Comparison of ENCODE assay signal across 8 cellular contexts in genomic region chr1:161726631-161727342, GRCh38. TPM values are rescaled to one million over a fixed set of nuclear protein-coding genes. Genes with fewer than 3 reads are reported as not detected.
DNase-seq lines count a peak whose midpoint lies in the region; ATAC-seq lines count a peak whose summit lies in the region.

No MANE protein-coding gene starts in this region.

- H3K36me3 ChIP-seq in NT2/D1 (ENCODE audit: insufficient read depth, insufficient read length, low read length) (no peaks in the 10 kb centered on the region), mucosa of stomach (ENCODE audit: control insufficient read depth, insufficient read depth, low read length) (no peaks in the 10 kb centered on the region)

- H3K4me1 ChIP-seq in NT2/D1 (ENCODE audit: insufficient read depth, insufficient read length) = peaks cover 6% of the 10 kb centered on the region
- H3K4me1 ChIP-seq in mucosa of stomach (ENCODE audit: control insufficient read depth, insufficient read depth, low read length) = no peaks in the 10 kb centered on the region

- H3K27me3 ChIP-seq in NT2/D1 (ENCODE audit: insufficient read depth, insufficient read length) (peaks cover 61% of the 10 kb centered on the region), mucosa of stomach (ENCODE audit: control insufficient read depth, insufficient read depth, low read length) (peaks cover 50% of the 10 kb centered on the region)

- H3K9me3 Mint-ChIP-seq in activated T-cell treated with anti-CD3 and anti-CD28 coated beads, Interleukin-2, amount 50 U/mL, for 4 hours = no peaks in the 10 kb centered on the region
- H3K9me3 Mint-ChIP-seq in stimulated activated effector memory CD8-positive, alpha-beta T cell treated with anti-CD3 and anti-CD28 coated beads, Interleukin-12 subunit alpha, Interleukin-12 subunit beta, amount 100 ng/mL, for 72 hours = no peaks in the 10 kb centered on the region

- ATAC-seq in GM19043 (IDR thresholded peaks at IDR 0.05; ENCODE audit: low read depth, unreplicated experiment) (peak; percentile 44), HG03342 (IDR thresholded peaks at IDR 0.05; ENCODE audit: unreplicated experiment) (peak; percentile 60), esophagus mucosa (peak; percentile 84)
- ATAC-seq in activated T-cell treated with anti-CD3 and anti-CD28 coated beads, Interleukin-2, amount 50 U/mL, for 4 hours = peak; percentile 57 to 61
- ATAC-seq in stimulated activated effector memory CD8-positive, alpha-beta T cell treated with anti-CD3 and anti-CD28 coated beads, Interleukin-12 subunit alpha, Interleukin-12 subunit beta, amount 100 ng/mL, for 72 hours = peak; percentile 66

- peak overlapping the region; percentile 97 for H3K4me3 ChIP-seq in NT2/D1 (ENCODE audit: insufficient read length, low read depth)
- H3K4me3 ChIP-seq in mucosa of stomach (ENCODE audit: low read length) = peak overlapping the region; percentile 48

- no peaks in the 10 kb centered on the region for H3K9me3 ChIP-seq in NT2/D1 (ENCODE audit: insufficient read depth, low read length)
- H3K9me3 ChIP-seq in mucosa of stomach (ENCODE audit: control insufficient read depth, low read length) = no peaks in the 10 kb centered on the region

- no peaks in the 10 kb centered on the region for H3K36me3 Mint-ChIP-seq in activated T-cell treated with anti-CD3 and anti-CD28 coated beads, Interleukin-2, amount 50 U/mL, for 4 hours (ENCODE audit: insufficient read depth)
- H3K36me3 Mint-ChIP-seq in stimulated activated effector memory CD8-positive, alpha-beta T cell treated with anti-CD3 and anti-CD28 coated beads, Interleukin-12 subunit alpha, Interleukin-12 subunit beta, amount 100 ng/mL, for 72 hours = peaks cover 6% of the 10 kb centered on the region

- H3K4me1 Mint-ChIP-seq in activated T-cell treated with anti-CD3 and anti-CD28 coated beads, Interleukin-2, amount 50 U/mL, for 4 hours (ENCODE audit: low read depth) = peaks cover 55% of the 10 kb centered on the region
- peaks cover 66% of the 10 kb centered on the region for H3K4me1 Mint-ChIP-seq in stimulated activated effector memory CD8-positive, alpha-beta T cell treated with anti-CD3 and anti-CD28 coated beads, Interleukin-12 subunit alpha, Interleukin-12 subunit beta, amount 100 ng/mL, for 72 hours

- peak overlapping the region; percentile 90 for H3K4me3 Mint-ChIP-seq in activated T-cell treated with anti-CD3 and anti-CD28 coated beads, Interleukin-2, amount 50 U/mL, for 4 hours
- H3K4me3 Mint-ChIP-seq in stimulated activated effector memory CD8-positive, alpha-beta T cell treated with anti-CD3 and anti-CD28 coated beads, Interleukin-12 subunit alpha, Interleukin-12 subunit beta, amount 100 ng/mL, for 72 hours = peak overlapping the region; percentile 78

- H3K27me3 Mint-ChIP-seq in activated T-cell treated with anti-CD3 and anti-CD28 coated beads, Interleukin-2, amount 50 U/mL, for 4 hours (ENCODE audit: low read depth) = peaks cover 9% of the 10 kb centered on the region

- no peak overlapping the region for H3K27ac Mint-ChIP-seq in stimulated activated effector memory CD8-positive, alpha-beta T cell treated with anti-CD3 and anti-CD28 coated beads, Interleukin-12 subunit alpha, Interleukin-12 subunit beta, amount 100 ng/mL, for 72 hours

- DNase-seq in C1 segment of cervical spinal cord (lab: John Stamatoyannopoulos, UW) (peak in 13 of 14 donors; percentile 19 to 84 (median 58)), NT2/D1 (ENCODE audit: low read depth, low spot score) (peak; percentile 77)
- peak; percentile 63 for DNase-seq in activated T-cell treated with anti-CD3 and anti-CD28 coated beads, Interleukin-2, amount 50 U/mL, for 4 hours
- DNase-seq in stimulated activated effector memory CD8-positive, alpha-beta T cell treated with anti-CD3 and anti-CD28 coated beads, Interleukin-12 subunit alpha, Interleukin-12 subunit beta, amount 100 ng/mL, for 72 hours (ENCODE audit: low spot score in 2 of 2) = peak; percentile 40 to 79

- H3K9ac ChIP-seq in NT2/D1 (ENCODE audit: insufficient read length, low read depth) = peak overlapping the region; percentile 95
- H3K9ac ChIP-seq in mucosa of stomach (ENCODE audit: low read length) = peak overlapping the region; percentile 59

RNA-seq across cellular contexts. Expression of gene FCRLB, which starts 5.4 kb away (rescaled TPM):
- total RNA-seq in activated T-cell treated with anti-CD3 and anti-CD28 coated beads, Interleukin-2, amount 50 U/mL, for 4 hours = under 1 TPM in 2 of 3 donors, not detected in 1; 0.14 to 0.18 TPM
- total RNA-seq in esophagus mucosa = 0.72 TPM

RNA-seq across cellular contexts. Expression of gene FCRLA, which starts 19.8 kb away (rescaled TPM):
- under 1 TPM; 0.24 to 0.38 (median 0.28) TPM for total RNA-seq in activated T-cell treated with anti-CD3 and anti-CD28 coated beads, Interleukin-2, amount 50 U/mL, for 4 hours
- total RNA-seq in esophagus mucosa = 0.56 TPM

RNA-seq across cellular contexts. Expression of gene DUSP12, which starts 22.8 kb away (rescaled TPM):
- total RNA-seq in activated T-cell treated with anti-CD3 and anti-CD28 coated beads, Interleukin-2, amount 50 U/mL, for 4 hours = 10 to 100 TPM; 41.7 to 45.1 (median 41.7) TPM
- 13.0 TPM for total RNA-seq in esophagus mucosa

RNA-seq across cellular contexts. Expression of gene ATF6, which starts 39.3 kb away (rescaled TPM):
- total RNA-seq in activated T-cell treated with anti-CD3 and anti-CD28 coated beads, Interleukin-2, amount 50 U/mL, for 4 hours = 10 to 100 TPM; 20.0 to 26.2 (median 24.8) TPM
- total RNA-seq in esophagus mucosa = 11.4 TPM

Comparison
In these comparisons a context has a peak if more than half of its experiments do, and no peak if none do; other contexts are left out.
1. Peak in every context shown above with its lines: DNase-seq, ATAC-seq and H3K4me3 ChIP-seq.